1 cellular context compared by ENCODE assay signal in the genomic region with DNA sequence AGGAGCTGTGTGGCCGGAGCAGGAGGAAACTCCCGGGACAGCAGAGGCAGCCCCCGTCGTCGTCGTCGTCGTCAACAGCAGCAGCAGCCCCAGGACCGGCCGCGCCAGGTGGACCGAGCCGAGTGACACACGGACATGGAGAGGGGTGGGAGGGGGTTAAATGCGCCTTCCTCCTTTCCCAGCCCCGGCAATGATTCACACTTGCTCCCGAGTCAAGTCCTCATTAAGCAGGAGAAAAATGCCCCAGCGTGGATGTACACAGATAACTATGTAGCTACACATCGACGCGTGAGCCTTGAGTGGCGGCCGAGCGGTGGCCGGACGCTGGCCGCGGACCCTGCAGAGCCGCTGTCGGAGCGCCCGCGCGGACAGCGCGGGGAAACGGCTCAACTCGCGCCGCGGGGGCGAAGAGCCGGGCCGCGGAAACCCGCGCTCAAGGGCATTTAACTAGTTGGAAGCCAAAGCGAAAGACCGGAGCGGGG.
TF ChIP-seq lines count a peak whose summit lies in the region.

No MANE protein-coding gene starts in this region.

TF ChIP-seq in K562, 482 proteins besides CTCF, POLR2A, EP300 and RAD21 (continued from another document and continues in another):
- TF ChIP-seq E2F6 (IDR thresholded peaks at IDR 0.05; ENCODE audit: borderline replicate concordance in 1 of 2, extremely low read depth in 1 of 2, insufficient read depth in 1 of 2, insufficient read length in 1 of 2, low read depth in 1 of 2, low read length in 1 of 2, poor library complexity in 1 of 2, severe bottlenecking in 1 of 2) (peak; percentile 15 to 67), ARID2 (IDR thresholded peaks at IDR 0.05) (no peak), HBP1 (CRISPR knock-in tag; IDR thresholded peaks at IDR 0.05) (no peak), SP2 (IDR thresholded peaks at IDR 0.05; ENCODE audit: extremely low read depth, low read depth, low read length, poor library complexity, severe bottlenecking) (no peak), POU5F1 (IDR thresholded peaks at IDR 0.05; ENCODE audit: borderline replicate concordance, low read depth, low read length, partially characterized antibody) (no peak), ZNF79 (CRISPR knock-in tag; IDR thresholded peaks at IDR 0.05; ENCODE audit: low read depth) (no peak), ZNF239 (CRISPR knock-in tag; IDR thresholded peaks at IDR 0.05) (no peak), NRF1 (conservative IDR thresholded peaks at IDR 0.05 in 1 of 2, IDR thresholded peaks at IDR 0.05 in 1 of 2) (0 out of 4 replicates have a peak, but pooled peaks of 1 of the 2 experiments have one; percentile 5), EHMT2 (IDR thresholded peaks at IDR 0.05) (no peak), UBTF (IDR thresholded peaks at IDR 0.05; ENCODE audit: borderline replicate concordance in 1 of 2, low read depth in 2 of 2, low read length in 2 of 2) (peak in 1 of 2 experiments; percentile 50; a peak in 2 of 4 replicates), NR3C1 (CRISPR knock-in tag; IDR thresholded peaks at IDR 0.05) (no peak), MEF2D (tag; conservative IDR thresholded peaks at IDR 0.05; ENCODE audit: low read depth) (no peak), SREBF1 (IDR thresholded peaks at IDR 0.05; ENCODE audit: borderline replicate concordance, low read depth, low read length) (no peak), CSDE1 (IDR thresholded peaks at IDR 0.05) (no peak), NUFIP1 (IDR thresholded peaks at IDR 0.05; ENCODE audit: partially characterized antibody) (no peak), ZNF586 (CRISPR knock-in tag; conservative IDR thresholded peaks at IDR 0.05) (no peak), ESRRA (IDR thresholded peaks at IDR 0.05; ENCODE audit: borderline replicate concordance, low read depth) (no peak), ZNF146 (CRISPR knock-in tag; IDR thresholded peaks at IDR 0.05; ENCODE audit: unreplicated experiment) (no peak), ZNF133 (CRISPR knock-in tag; IDR thresholded peaks at IDR 0.05) (no peak), TEAD1 (CRISPR knock-in tag; IDR thresholded peaks at IDR 0.05) (no peak), PHF8 (IDR thresholded peaks at IDR 0.05; ENCODE audit: borderline replicate concordance, low read length) (peak; percentile 46; the same call in 1 of the 2 replicates), POLR3A (IDR thresholded peaks at IDR 0.05; ENCODE audit: borderline replicate concordance, extremely low read depth, insufficient read depth, insufficient read length) (no peak), SAP30 (IDR thresholded peaks at IDR 0.05; ENCODE audit: borderline replicate concordance, insufficient read depth, low read depth, low read length, poor library complexity, severe bottlenecking) (peak; percentile 15), GTF2F1 (IDR thresholded peaks at IDR 0.05; ENCODE audit: low read depth, low read length) (no peak), CHD1 (IDR thresholded peaks at IDR 0.05; ENCODE audit: low read length) (peak; percentile 79), ZNF75A (CRISPR knock-in tag; IDR thresholded peaks at IDR 0.05) (no peak), ZNF124 (CRISPR knock-in tag; IDR thresholded peaks at IDR 0.05) (no peak), MGA (IDR thresholded peaks at IDR 0.05) (peak; percentile 80)
- TF ChIP-seq, protein P1, sequence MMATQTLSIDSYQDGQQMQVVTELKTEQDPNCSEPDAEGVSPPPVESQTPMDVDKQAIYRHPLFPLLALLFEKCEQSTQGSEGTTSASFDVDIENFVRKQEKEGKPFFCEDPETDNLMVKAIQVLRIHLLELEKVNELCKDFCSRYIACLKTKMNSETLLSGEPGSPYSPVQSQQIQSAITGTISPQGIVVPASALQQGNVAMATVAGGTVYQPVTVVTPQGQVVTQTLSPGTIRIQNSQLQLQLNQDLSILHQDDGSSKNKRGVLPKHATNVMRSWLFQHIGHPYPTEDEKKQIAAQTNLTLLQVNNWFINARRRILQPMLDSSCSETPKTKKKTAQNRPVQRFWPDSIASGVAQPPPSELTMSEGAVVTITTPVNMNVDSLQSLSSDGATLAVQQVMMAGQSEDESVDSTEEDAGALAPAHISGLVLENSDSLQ (IDR thresholded peaks at IDR 0.05), result 0 out of 2 replicates have a peak, but pooled peaks have one; percentile 5
- TF ChIP-seq, protein P2, sequence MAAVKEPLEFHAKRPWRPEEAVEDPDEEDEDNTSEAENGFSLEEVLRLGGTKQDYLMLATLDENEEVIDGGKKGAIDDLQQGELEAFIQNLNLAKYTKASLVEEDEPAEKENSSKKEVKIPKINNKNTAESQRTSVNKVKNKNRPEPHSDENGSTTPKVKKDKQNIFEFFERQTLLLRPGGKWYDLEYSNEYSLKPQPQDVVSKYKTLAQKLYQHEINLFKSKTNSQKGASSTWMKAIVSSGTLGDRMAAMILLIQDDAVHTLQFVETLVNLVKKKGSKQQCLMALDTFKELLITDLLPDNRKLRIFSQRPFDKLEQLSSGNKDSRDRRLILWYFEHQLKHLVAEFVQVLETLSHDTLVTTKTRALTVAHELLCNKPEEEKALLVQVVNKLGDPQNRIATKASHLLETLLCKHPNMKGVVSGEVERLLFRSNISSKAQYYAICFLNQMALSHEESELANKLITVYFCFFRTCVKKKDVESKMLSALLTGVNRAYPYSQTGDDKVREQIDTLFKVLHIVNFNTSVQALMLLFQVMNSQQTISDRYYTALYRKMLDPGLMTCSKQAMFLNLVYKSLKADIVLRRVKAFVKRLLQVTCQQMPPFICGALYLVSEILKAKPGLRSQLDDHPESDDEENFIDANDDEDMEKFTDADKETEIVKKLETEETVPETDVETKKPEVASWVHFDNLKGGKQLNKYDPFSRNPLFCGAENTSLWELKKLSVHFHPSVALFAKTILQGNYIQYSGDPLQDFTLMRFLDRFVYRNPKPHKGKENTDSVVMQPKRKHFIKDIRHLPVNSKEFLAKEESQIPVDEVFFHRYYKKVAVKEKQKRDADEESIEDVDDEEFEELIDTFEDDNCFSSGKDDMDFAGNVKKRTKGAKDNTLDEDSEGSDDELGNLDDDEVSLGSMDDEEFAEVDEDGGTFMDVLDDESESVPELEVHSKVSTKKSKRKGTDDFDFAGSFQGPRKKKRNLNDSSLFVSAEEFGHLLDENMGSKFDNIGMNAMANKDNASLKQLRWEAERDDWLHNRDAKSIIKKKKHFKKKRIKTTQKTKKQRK (IDR thresholded peaks at IDR 0.05; ENCODE audit: borderline replicate concordance, low read depth, low read length), result no peak
- TF ChIP-seq, protein P3, sequence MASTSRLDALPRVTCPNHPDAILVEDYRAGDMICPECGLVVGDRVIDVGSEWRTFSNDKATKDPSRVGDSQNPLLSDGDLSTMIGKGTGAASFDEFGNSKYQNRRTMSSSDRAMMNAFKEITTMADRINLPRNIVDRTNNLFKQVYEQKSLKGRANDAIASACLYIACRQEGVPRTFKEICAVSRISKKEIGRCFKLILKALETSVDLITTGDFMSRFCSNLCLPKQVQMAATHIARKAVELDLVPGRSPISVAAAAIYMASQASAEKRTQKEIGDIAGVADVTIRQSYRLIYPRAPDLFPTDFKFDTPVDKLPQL (IDR thresholded peaks at IDR 0.05; ENCODE audit: extremely low read depth, insufficient read length), result no peak
